Comparison of ENCODE assay signal across 18 cellular contexts in the genomic region with DNA sequence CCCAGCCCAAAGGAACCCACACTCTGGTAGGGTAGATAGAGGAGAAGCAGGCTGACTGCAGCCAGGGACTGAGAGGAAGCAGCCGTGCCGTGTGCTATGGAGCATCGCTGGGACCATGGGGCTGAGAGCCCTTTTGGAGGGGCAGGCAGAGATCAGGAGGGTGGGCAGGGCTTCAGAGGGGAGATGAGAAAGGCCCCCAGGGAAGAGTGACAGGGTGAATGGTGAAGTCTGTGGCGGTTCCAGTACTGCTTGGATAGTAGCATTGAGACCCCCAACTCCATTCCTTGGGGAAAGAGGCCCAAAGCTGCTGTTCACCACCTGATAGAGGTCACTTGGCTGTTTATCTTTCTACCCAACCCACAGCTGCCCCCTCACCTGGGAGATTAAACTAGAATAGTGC.
DNase-seq lines count a peak whose midpoint lies in the region; ATAC-seq and TF ChIP-seq lines count a peak whose summit lies in the region.
"Had no signal": no experiment of that assay in that cellular context is flagged by ENCODE, and none has a peak within 500 bp of the region (broad histone marks: within the 10 kb centered on the region; RNA-seq: fewer than 3 reads in every experiment).

No MANE protein-coding gene starts in this region.

- no peak overlapping the region for H3K4me3 Mint-ChIP-seq in activated CD8-positive, alpha-beta memory T cell treated with anti-CD3 and anti-CD28 coated beads, Interleukin-2, amount 10 ng/mL, durations not matched to agents 7 days and 5 days
- no peak overlapping the region for H3K4me3 Mint-ChIP-seq in neural crest cell
- no peak overlapping the region for H3K4me3 Mint-ChIP-seq in type B pancreatic cell
- H3K4me3 Mint-ChIP-seq: CD14-positive monocyte; CD4-positive, alpha-beta memory T cell; HFFc6 had no signal

- H3K27ac ChIP-seq in MM.1S (ENCODE audit: low read length): no peak overlapping the region
- H3K27ac ChIP-seq: 22Rv1, BLaER1 had no signal

- H3K9me3 Mint-ChIP-seq in activated CD8-positive, alpha-beta memory T cell treated with anti-CD3 and anti-CD28 coated beads, Interleukin-2, amount 10 ng/mL, durations not matched to agents 7 days and 5 days (ENCODE audit: low read depth): no peaks in the 10 kb centered on the region
- H3K9me3 Mint-ChIP-seq in neural crest cell (no peaks in the 10 kb centered on the region), type B pancreatic cell (no peaks in the 10 kb centered on the region)
- H3K9me3 Mint-ChIP-seq: HFFc6 had no signal

- H3K9me3 ChIP-seq in MM.1S (replicated peaks; ENCODE audit: insufficient read depth, low read length): no peaks in the 10 kb centered on the region
- H3K9me3 ChIP-seq: BLaER1 had no signal

- no peaks in the 10 kb centered on the region for H3K79me2 ChIP-seq in MM.1S (ENCODE audit: low read length)

- H4K20me1 ChIP-seq in MM.1S (ENCODE audit: insufficient read depth, low read length): no peaks in the 10 kb centered on the region
- H4K20me1 ChIP-seq: BLaER1 had no signal

- TF ChIP-seq CTCF in neural crest cell (conservative IDR thresholded peaks at IDR 0.05) (no peak), type B pancreatic cell (conservative IDR thresholded peaks at IDR 0.05) (no peak), MM.1S (IDR thresholded peaks at IDR 0.05; ENCODE audit: low read length) (no peak)

- H3K4me3 ChIP-seq in MM.1S (ENCODE audit: low read length): no peak overlapping the region
- H3K4me3 ChIP-seq: BLaER1 had no signal

- H3F3A ChIP-seq in MM.1S (ENCODE audit: insufficient read depth, low read length): no peaks in the 10 kb centered on the region

- DNase-seq in activated CD8-positive, alpha-beta memory T cell treated with anti-CD3 and anti-CD28 coated beads, Interleukin-2, amount 10 ng/mL, durations not matched to agents 7 days and 5 days: peak; percentile 15
- no peak for DNase-seq in activated CD8-positive, alpha-beta memory T cell treated with anti-CD3 and anti-CD28 coated beads, Interleukin-2, amount 50 U/mL, for 4 hours
- DNase-seq in neural crest cell (ENCODE audit: low read depth, low spot score) (no peak), type B pancreatic cell (ENCODE audit: extremely low spot score, unreplicated experiment) (peak; percentile 22), MM.1S (no peak)
- DNase-seq: CD4-positive, alpha-beta memory T cell; DMS153; DMS79; GDM1; GOT3; H7; HFFc6 had no signal

- CTCF ChIA-PET in activated CD8-positive, alpha-beta memory T cell treated with anti-CD3 and anti-CD28 coated beads, Interleukin-2, amount 10 ng/mL, durations not matched to agents 7 days and 5 days (lab: Charles Lee): no interaction called here

- H3K4me2 ChIP-seq in MM.1S (ENCODE audit: low read depth, low read length): no peak overlapping the region
- H3K4me2 ChIP-seq: BLaER1 had no signal

- H3K27me3 ChIP-seq in MM.1S (replicated peaks; ENCODE audit: insufficient read depth, low read length): no peaks in the 10 kb centered on the region
- H3K27me3 ChIP-seq: BLaER1 had no signal

- H2AFZ ChIP-seq in MM.1S (ENCODE audit: low read length): no peak overlapping the region

- peaks cover 3% of the 10 kb centered on the region for H3K27me3 Mint-ChIP-seq in activated CD8-positive, alpha-beta memory T cell treated with anti-CD3 and anti-CD28 coated beads, Interleukin-2, amount 10 ng/mL, durations not matched to agents 7 days and 5 days
- peaks cover 8% of the 10 kb centered on the region for H3K27me3 Mint-ChIP-seq in neural crest cell (ENCODE audit: low read depth)
- H3K27me3 Mint-ChIP-seq in type B pancreatic cell: peaks cover 29% of the 10 kb centered on the region
- H3K27me3 Mint-ChIP-seq: CD4-positive, alpha-beta memory T cell had no signal

- no peaks in the 10 kb centered on the region for H3K4me1 Mint-ChIP-seq in activated CD8-positive, alpha-beta memory T cell treated with anti-CD3 and anti-CD28 coated beads, Interleukin-2, amount 10 ng/mL, durations not matched to agents 7 days and 5 days
- peaks cover 5% of the 10 kb centered on the region for H3K4me1 Mint-ChIP-seq in neural crest cell
- no peaks in the 10 kb centered on the region for H3K4me1 Mint-ChIP-seq in type B pancreatic cell (ENCODE audit: unreplicated experiment)
- H3K4me1 Mint-ChIP-seq: CD14-positive monocyte; CD4-positive, alpha-beta memory T cell had no signal

- H3K36me3 Mint-ChIP-seq in activated CD8-positive, alpha-beta memory T cell treated with anti-CD3 and anti-CD28 coated beads, Interleukin-2, amount 10 ng/mL, durations not matched to agents 7 days and 5 days: no peaks in the 10 kb centered on the region
- no peaks in the 10 kb centered on the region for H3K36me3 Mint-ChIP-seq in neural crest cell (ENCODE audit: low read depth)
- no peaks in the 10 kb centered on the region for H3K36me3 Mint-ChIP-seq in type B pancreatic cell
- H3K36me3 Mint-ChIP-seq: CD14-positive monocyte; CD4-positive, alpha-beta memory T cell had no signal

- no peak overlapping the region for H3K9ac ChIP-seq in MM.1S (ENCODE audit: low read length)
- H3K9ac ChIP-seq: BLaER1 had no signal

- no peaks in the 10 kb centered on the region for H3K9me2 ChIP-seq in MM.1S (replicated peaks; ENCODE audit: insufficient read depth, low read length)

- no peak for ATAC-seq in activated CD8-positive, alpha-beta memory T cell treated with anti-CD3 and anti-CD28 coated beads, Interleukin-2, amount 10 ng/mL, durations not matched to agents 7 days and 5 days
- ATAC-seq in HG02840 (IDR thresholded peaks at IDR 0.05; ENCODE audit: low FRiP score, unreplicated experiment) (no peak), HG03521 (IDR thresholded peaks at IDR 0.05; ENCODE audit: unreplicated experiment) (no peak)
- ATAC-seq: HCT116 had no signal

- no peaks in the 10 kb centered on the region for H3K36me3 ChIP-seq in MM.1S (replicated peaks; ENCODE audit: insufficient read depth, low read length)
- H3K36me3 ChIP-seq: BLaER1 had no signal

- H3K27ac Mint-ChIP-seq in activated CD8-positive, alpha-beta memory T cell treated with anti-CD3 and anti-CD28 coated beads, Interleukin-2, amount 10 ng/mL, durations not matched to agents 7 days and 5 days: no peak overlapping the region
- H3K27ac Mint-ChIP-seq in neural crest cell (ENCODE audit: unreplicated experiment) (peak overlapping the region; percentile 84), type B pancreatic cell (no peak overlapping the region)
- H3K27ac Mint-ChIP-seq: CD14-positive monocyte; CD4-positive, alpha-beta memory T cell; HFFc6 had no signal

- H3K4me1 ChIP-seq in MM.1S (ENCODE audit: low read length): no peaks in the 10 kb centered on the region

Comparison
In these comparisons a context has a peak if more than half of its experiments do, and no peak if none do; other contexts are left out.
1. DNase-seq: peak in activated CD8-positive, alpha-beta memory T cell treated with anti-CD3 and anti-CD28 coated beads, Interleukin-2, amount 10 ng/mL, durations not matched to agents 7 days and 5 days (single experiment) and type B pancreatic cell (single experiment); none in activated CD8-positive, alpha-beta memory T cell treated with anti-CD3 and anti-CD28 coated beads, Interleukin-2, amount 50 U/mL, for 4 hours (single experiment), neural crest cell (single experiment) and MM.1S (single experiment).